ENCODE assay signal across 1 cellular context in the genomic region with DNA sequence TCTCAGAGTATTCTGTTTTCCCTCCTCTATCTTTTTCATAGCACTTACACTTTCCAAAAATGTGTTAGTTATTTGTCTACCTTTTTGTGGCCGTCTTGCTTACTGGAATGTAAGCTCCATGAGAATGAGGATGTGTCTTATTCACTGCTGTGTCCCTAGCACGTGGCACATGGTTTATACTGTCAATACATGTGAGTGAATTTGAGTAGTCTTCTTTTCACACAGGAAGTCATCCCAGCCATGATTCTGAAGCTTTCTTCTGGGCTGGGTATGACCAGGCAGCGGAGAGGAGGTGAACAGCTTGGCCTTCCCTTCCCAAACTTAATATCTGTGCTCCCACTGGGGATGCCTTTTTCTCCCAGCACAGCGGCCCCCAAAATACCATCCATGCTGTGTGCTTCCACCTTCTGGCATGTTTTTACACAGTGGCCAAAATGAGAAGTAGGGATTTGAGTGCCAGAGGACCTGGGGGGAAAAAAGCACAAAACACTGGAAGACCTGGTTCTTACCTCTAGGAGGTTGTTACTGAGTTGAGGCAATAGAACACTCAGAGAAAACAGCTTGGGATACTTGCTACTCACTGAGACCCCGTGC.
TF ChIP-seq lines count a peak whose summit lies in the region.

No MANE protein-coding gene starts in this region.

TF ChIP-seq in IMR-90, 13 proteins besides CTCF, POLR2A, EP300 and RAD21 (continued from another document):
- TF ChIP-seq RFX5 (IDR thresholded peaks at IDR 0.05; ENCODE audit: low read depth, low read length): no peak
- no peak for TF ChIP-seq NFE2L2 (IDR thresholded peaks at IDR 0.05; ENCODE audit: low read depth, low read length)
- no peak for TF ChIP-seq FOS (IDR thresholded peaks at IDR 0.05; ENCODE audit: low read depth, low read length)
- TF ChIP-seq MAFK (IDR thresholded peaks at IDR 0.05; ENCODE audit: low read depth, low read length): no peak
TF ChIP-seq in IMR-90: peak in this region for 0.
